Comparison of ENCODE assay signal across 9 cellular contexts in the genomic region with DNA sequence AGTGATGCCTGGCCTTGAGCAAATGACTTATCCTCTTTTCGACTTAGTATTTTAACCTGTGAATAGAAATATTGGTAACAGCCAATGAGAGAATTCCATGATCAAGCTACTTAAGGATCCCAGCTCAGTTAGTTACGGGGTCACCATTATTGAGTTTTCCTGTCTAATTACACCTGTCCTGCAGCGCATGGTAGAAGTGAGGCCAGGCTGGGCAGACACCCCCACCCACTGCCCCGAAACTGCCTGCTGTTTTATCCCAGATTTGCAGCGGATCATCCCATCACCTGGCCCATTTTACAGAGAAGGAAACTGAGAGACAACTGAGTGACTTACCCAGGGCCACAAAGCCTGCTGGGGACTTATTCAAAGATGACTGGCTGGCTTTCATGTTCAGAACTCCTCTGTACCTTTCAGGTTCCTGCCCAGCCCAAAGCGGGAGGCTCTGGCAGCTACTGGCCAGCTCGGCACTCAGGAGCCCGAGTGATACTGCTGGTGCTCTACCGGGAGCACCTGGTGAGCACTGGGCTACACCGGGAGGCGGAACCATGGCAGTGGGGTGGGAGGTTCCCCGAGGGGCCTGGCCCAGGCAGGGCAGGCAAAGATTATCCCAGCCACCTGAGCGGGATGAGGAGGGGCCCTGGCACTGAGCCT. TPM values are rescaled to one million over a fixed set of nuclear protein-coding genes. Genes with fewer than 3 reads are reported as not detected.
A peak's percentile ranks its signal among the peaks of the same experiment; 100 is the strongest.
DNase-seq lines count a peak whose midpoint lies in the region; ATAC-seq and TF ChIP-seq lines count a peak whose summit lies in the region.
"Had no signal": no experiment of that assay in that cellular context is flagged by ENCODE, and none has a peak within 500 bp of the region (broad histone marks: within the 10 kb centered on the region; RNA-seq: fewer than 3 reads in every experiment).

No MANE protein-coding gene starts in this region.

- H3K9me3 ChIP-seq in ascending aorta (no peaks in the 10 kb centered on the region), subcutaneous abdominal adipose tissue (ENCODE audit: control insufficient read depth in 5 of 5, low read length in 5 of 5) (no peaks in the 10 kb centered on the region)

- peak overlapping the region; percentile 84 to 99 for H3K4me3 ChIP-seq in ascending aorta
- peak overlapping the region; percentile 81 to 97 (median 87) for H3K4me3 ChIP-seq in subcutaneous abdominal adipose tissue (ENCODE audit: low read depth in 1 of 5, low read length in 5 of 5)

- H3K9ac ChIP-seq in subcutaneous abdominal adipose tissue (ENCODE audit: low read length in 5 of 5) = peak overlapping the region in 4 of 5 donors; percentile 80 to 95 (median 90)

- no peaks in the 10 kb centered on the region for H3K27me3 ChIP-seq in ascending aorta
- no peaks in the 10 kb centered on the region for H3K27me3 ChIP-seq in subcutaneous abdominal adipose tissue (ENCODE audit: control insufficient read depth in 5 of 5, insufficient read depth in 4 of 5, low read length in 5 of 5)

- H3K4me3 Mint-ChIP-seq in activated CD4-positive, alpha-beta T cell treated with anti-CD3 and anti-CD28 coated beads, Interleukin-2, amount 10 ng/mL, durations not matched to agents 24 days and 14 days = peak overlapping the region; percentile 92

- H3K36me3 Mint-ChIP-seq in activated CD4-positive, alpha-beta T cell treated with anti-CD3 and anti-CD28 coated beads, Interleukin-2, amount 10 ng/mL, durations not matched to agents 24 days and 14 days (ENCODE audit: low read depth) = peaks cover 43% of the 10 kb centered on the region

- H3K36me3 ChIP-seq in ascending aorta (peaks cover 50 to 51% of the 10 kb centered on the region in 2 donors), subcutaneous abdominal adipose tissue (ENCODE audit: control insufficient read depth in 5 of 5, insufficient read depth in 5 of 5, low read length in 5 of 5) (peaks cover 0 to 50% (median 47%) of the 10 kb centered on the region in 5 donors)

- no peak for TF ChIP-seq CTCF in ascending aorta (IDR thresholded peaks at IDR 0.05)

- H3K4me1 ChIP-seq in ascending aorta (peaks cover 11 to 14% of the 10 kb centered on the region in 2 donors), subcutaneous abdominal adipose tissue (ENCODE audit: control insufficient read depth in 5 of 5, insufficient read depth in 5 of 5, low read length in 5 of 5) (peaks cover 9 to 55% (median 43%) of the 10 kb centered on the region in 5 donors)

- no peak for DNase-seq in activated CD4-positive, alpha-beta T cell treated with anti-CD3 and anti-CD28 coated beads, Interleukin-2, amount 10 ng/mL, durations not matched to agents 24 days and 14 days
- DNase-seq in activated CD4-positive, alpha-beta T cell treated with anti-CD3 and anti-CD28 coated beads for 4 hours = no peak
- DNase-seq in ascending aorta (ENCODE audit: low spot score in 2 of 2) = no peak
- DNase-seq in left lobe of liver (ENCODE audit: low spot score) = peak; percentile 48
- no peak for DNase-seq in HK-2 (ENCODE audit: unreplicated experiment)
- DNase-seq in hippocampal formation (lab: John Stamatoyannopoulos, UW) = no peak
- DNase-seq: C1 segment of cervical spinal cord had no signal

- intact Hi-C loops in activated CD4-positive, alpha-beta T cell treated with anti-CD3 and anti-CD28 coated beads, Interleukin-2, amount 10 ng/mL, durations not matched to agents 24 days and 14 days (cut with micrococcal nuclease) = no loop called here
- intact Hi-C loops in ascending aorta (cut with DNase I) = no loop called here

- H3K27ac ChIP-seq in ascending aorta (peak overlapping the region; percentile 94 to 99), subcutaneous abdominal adipose tissue (ENCODE audit: low read depth, low read length) (no peak overlapping the region)

- peak overlapping the region; percentile 94 for H3K27ac Mint-ChIP-seq in activated CD4-positive, alpha-beta T cell treated with anti-CD3 and anti-CD28 coated beads, Interleukin-2, amount 10 ng/mL, durations not matched to agents 24 days and 14 days

- H3K9me3 Mint-ChIP-seq in activated CD4-positive, alpha-beta T cell treated with anti-CD3 and anti-CD28 coated beads, Interleukin-2, amount 10 ng/mL, durations not matched to agents 24 days and 14 days = no peaks in the 10 kb centered on the region

- peaks cover 24% of the 10 kb centered on the region for H3K4me1 Mint-ChIP-seq in activated CD4-positive, alpha-beta T cell treated with anti-CD3 and anti-CD28 coated beads, Interleukin-2, amount 10 ng/mL, durations not matched to agents 24 days and 14 days

- H3K27me3 Mint-ChIP-seq in activated CD4-positive, alpha-beta T cell treated with anti-CD3 and anti-CD28 coated beads, Interleukin-2, amount 10 ng/mL, durations not matched to agents 24 days and 14 days = no peaks in the 10 kb centered on the region

- ATAC-seq in left lobe of liver (no peak), GM19452 (IDR thresholded peaks at IDR 0.05; ENCODE audit: unreplicated experiment) (no peak)

RNA-seq across cellular contexts. Expression of a gene that starts 1.4 kb away (rescaled TPM):
- total RNA-seq in activated CD4-positive, alpha-beta T cell treated with anti-CD3 and anti-CD28 coated beads, Interleukin-2, amount 10 ng/mL, durations not matched to agents 24 days and 14 days = 77.4 and 80.5 TPM in 2 replicates
- total RNA-seq in ascending aorta = 45.0 TPM
- 14.3 TPM for total RNA-seq in left lobe of liver

RNA-seq across cellular contexts. Expression of a gene that starts 3.7 kb away (rescaled TPM):
- 1,047 and 1,065 TPM in 2 replicates for total RNA-seq in activated CD4-positive, alpha-beta T cell treated with anti-CD3 and anti-CD28 coated beads, Interleukin-2, amount 10 ng/mL, durations not matched to agents 24 days and 14 days
- total RNA-seq in ascending aorta (974 TPM), left lobe of liver (240 TPM)

RNA-seq across cellular contexts. Expression of a gene that starts 10.9 kb away (rescaled TPM):
- total RNA-seq in activated CD4-positive, alpha-beta T cell treated with anti-CD3 and anti-CD28 coated beads, Interleukin-2, amount 10 ng/mL, durations not matched to agents 24 days and 14 days = 8.4 and 9.1 TPM in 2 replicates
- total RNA-seq in ascending aorta (92.8 TPM), left lobe of liver (6.0 TPM)

RNA-seq across cellular contexts. Expression of a gene that starts 18.0 kb away (rescaled TPM):
- total RNA-seq in activated CD4-positive, alpha-beta T cell treated with anti-CD3 and anti-CD28 coated beads, Interleukin-2, amount 10 ng/mL, durations not matched to agents 24 days and 14 days = 4.9 and 7.5 TPM in 2 replicates
- total RNA-seq in ascending aorta (not detected), left lobe of liver (0.63 TPM)

RNA-seq across cellular contexts. Expression of a gene that starts 26.6 kb away (rescaled TPM):
- 91.0 and 95.7 TPM in 2 replicates for total RNA-seq in activated CD4-positive, alpha-beta T cell treated with anti-CD3 and anti-CD28 coated beads, Interleukin-2, amount 10 ng/mL, durations not matched to agents 24 days and 14 days
- total RNA-seq in ascending aorta = 57.2 TPM
- 20.3 TPM for total RNA-seq in left lobe of liver
